ENCODE assay signal across 11 cellular contexts in genomic region chr15:80010131-80010673, GRCh38. TPM values are rescaled to one million over a fixed set of nuclear protein-coding genes. Genes with fewer than 3 reads are reported as not detected.
DNase-seq lines count a peak whose midpoint lies in the region; ATAC-seq, FAIRE-seq and TF ChIP-seq lines count a peak whose summit lies in the region.
"Had no signal": no experiment of that assay in that cellular context is flagged by ENCODE, and none has a peak within 500 bp of the region (broad histone marks: within the 10 kb centered on the region; RNA-seq: fewer than 3 reads in every experiment).

No MANE protein-coding gene starts in this region.

- no peak overlapping the region for H3K4me3 ChIP-seq in ACC112 (ENCODE audit: low read depth, low read length)
- no peak overlapping the region for H3K4me3 ChIP-seq in bronchial epithelial cell (ENCODE audit: low read depth, low read length)
- H3K4me3 ChIP-seq in gastrocnemius medialis, result no peak overlapping the region

- in situ Hi-C loops in gastrocnemius medialis (cut with MboI; ENCODE audit: low sequenced_read_pairs in 4 of 4), result no loop called here

- H3K79me2 ChIP-seq in ACC112 (ENCODE audit: control insufficient read depth, insufficient read depth, low read length, unreplicated experiment), result no peaks in the 10 kb centered on the region

- peak; percentile 59 for DNase-seq in NCI-H1105 (lab: John Stamatoyannopoulos, UW)
- peak; percentile 69 for DNase-seq in bronchial epithelial cell (ENCODE audit: low read depth)
- no peak for DNase-seq in gastrocnemius medialis
- DNase-seq in cerebellum (ENCODE audit: low spot score), result no peak
- no peak for DNase-seq in NCI-H2171 (lab: John Stamatoyannopoulos, UW)
- no peak for DNase-seq in cardiac septum (ENCODE audit: low spot score)
- DNase-seq: CD4-positive, alpha-beta memory T cell; NCI-H1694 had no signal

- H3K27me3 ChIP-seq in ACC112 (ENCODE audit: insufficient read depth, low read length) (no peaks in the 10 kb centered on the region), bronchial epithelial cell (ENCODE audit: control insufficient read depth, insufficient read depth, low read length) (no peaks in the 10 kb centered on the region), gastrocnemius medialis (no peaks in the 10 kb centered on the region)

- H3K36me3 ChIP-seq in ACC112 (ENCODE audit: insufficient read depth, low read length), result no peaks in the 10 kb centered on the region
- H3K36me3 ChIP-seq in bronchial epithelial cell (ENCODE audit: control insufficient read depth, insufficient read depth, low read length), result no peaks in the 10 kb centered on the region
- no peaks in the 10 kb centered on the region for H3K36me3 ChIP-seq in gastrocnemius medialis

- peak overlapping the region; percentile 84 for H3K27ac ChIP-seq in ACC112 (ENCODE audit: low read depth, low read length)
- H3K27ac ChIP-seq in gastrocnemius medialis, result no peak overlapping the region

- peak; percentile 33 for ATAC-seq in GM18867 (IDR thresholded peaks at IDR 0.05; ENCODE audit: unreplicated experiment)
- no peak for ATAC-seq in gastrocnemius medialis

- no peak for TF ChIP-seq POLR2A in gastrocnemius medialis (IDR thresholded peaks at IDR 0.05)

- intact Hi-C loops in gastrocnemius medialis (cut with DNase I; ENCODE audit: low total_unique reads), result no loop called here
- intact Hi-C loops in cardiac septum (cut with DNase I), result no loop called here

- peaks cover 18% of the 10 kb centered on the region for H3K4me1 ChIP-seq in ACC112 (ENCODE audit: control insufficient read depth, insufficient read depth, low read length, unreplicated experiment)
- H3K4me1 ChIP-seq in gastrocnemius medialis, result no peaks in the 10 kb centered on the region

- no peak overlapping the region for H2AFZ ChIP-seq in ACC112 (ENCODE audit: low read length, unreplicated experiment)

- TF ChIP-seq CTCF in bronchial epithelial cell (IDR thresholded peaks at IDR 0.05; ENCODE audit: insufficient read depth, low read length, severe bottlenecking), result no peak
- no peak for TF ChIP-seq CTCF in gastrocnemius medialis (IDR thresholded peaks at IDR 0.05 in 4 of 5, conservative IDR thresholded peaks at IDR 0.05 in 1 of 5)

- no peak for FAIRE-seq in bronchial epithelial cell (lab: Jason Lieb, UNC)

- H3K9me3 ChIP-seq in gastrocnemius medialis, result no peaks in the 10 kb centered on the region

RNA-seq across cellular contexts. Expression of gene BCL2A1, which starts 39.2 kb away (rescaled TPM):
- total RNA-seq in bronchial epithelial cell (0.26 and 0.38 TPM in 2 replicates), gastrocnemius medialis (1 to 10 TPM in 1 of 4 donors, not detected in 3; 3.8 TPM), cerebellum (0.82 TPM), cardiac septum (1.1 TPM)
- total RNA-seq: kidney epithelial cell had no signal

RNA-seq across cellular contexts. Expression of gene ZFAND6, which starts 49.3 kb away (rescaled TPM):
- 186 and 218 TPM in 2 replicates for total RNA-seq in bronchial epithelial cell
- total RNA-seq in gastrocnemius medialis, result 100 to 1,000 TPM in 3 of 4 donors, 10 to 100 TPM in 1; 95.4 to 196 (median 146) TPM
- total RNA-seq in cerebellum, result 190 TPM
- total RNA-seq in cardiac septum, result 64.8 TPM

Comparison
In these comparisons a context has a peak if more than half of its experiments do, and no peak if none do; other contexts are left out.
1. DNase-seq: peak in NCI-H1105 (single experiment) and bronchial epithelial cell (single experiment); none in gastrocnemius medialis (0 of 2), cerebellum (single experiment), NCI-H2171 (single experiment) and cardiac septum (single experiment).